In genomic region chr18:74395630-74396251, GRCh38 we compare ENCODE assay signal across 29 cellular contexts.
DNase-seq lines count a peak whose midpoint lies in the region; ATAC-seq and TF ChIP-seq lines count a peak whose summit lies in the region.
"Had no signal": no experiment of that assay in that cellular context is flagged by ENCODE, and none has a peak within 500 bp of the region (broad histone marks: within the 10 kb centered on the region; RNA-seq: fewer than 3 reads in every experiment).

No MANE protein-coding gene starts in this region.

- no peak overlapping the region for H4K12ac ChIP-seq in trophoblast cell (ENCODE audit: low read depth, low read length)

- H3K79me2 ChIP-seq in trophoblast cell (ENCODE audit: control insufficient read depth, insufficient read depth, low read length, poor library complexity), result no peaks in the 10 kb centered on the region

- DNase-seq in left cardiac atrium, result no peak
- no peak for DNase-seq in left ventricle myocardium superior
- peak; percentile 24 for DNase-seq in choroid plexus epithelial cell (ENCODE audit: low read depth)
- peak; percentile 18 for DNase-seq in myocyte (ENCODE audit: low read depth)
- DNase-seq in tibial artery, result no peak
- DNase-seq in SW 1271 (lab: John Stamatoyannopoulos, UW), result no peak
- DNase-seq in trophoblast cell, result no peak
- no peak for DNase-seq in NCI-H146 treated with DMSO at 0.1 percent for 48 hours (lab: John Stamatoyannopoulos, UW; ENCODE audit: unreplicated experiment)
- DNase-seq: activated CD4-positive, alpha-beta T cell treated with anti-CD3 and anti-CD28 coated beads for 1 hour; activated CD8-positive, alpha-beta memory T cell treated with anti-CD3 and anti-CD28 coated beads for 24 hours; activated effector memory CD4-positive, alpha-beta T cell treated with Interleukin-2 at 50 U/mL for 16 hours; AML-193; aorta; central memory CD4-positive, alpha-beta T cell; dorsolateral prefrontal cortex; hypothalamus; mammary epithelial cell; NCI-H1417 treated with DMSO at 0.1 percent for 48 hours; NCI-H446 treated with DMSO at 0.1 percent for 48 hours; NCI-H82; RPMI8226; SK-N-SH; stimulated activated CD4-positive, alpha-beta T cell treated with anti-CD3 and anti-CD28 coated beads, Interleukin-15, amount 100 ng/mL, for 24 hours; stimulated activated naive CD8-positive, alpha-beta T cell treated with anti-CD3 and anti-CD28 coated beads, Interleukin-15, Interleukin-2, amounts not matched to agents 100 U/mL and 50 U/mL, for 24 hours; T-helper 17 cell had no signal

- H2BK5ac ChIP-seq in trophoblast cell (ENCODE audit: low read depth, low read length, poor library complexity), result no peak overlapping the region

- no peak overlapping the region for H3K18ac ChIP-seq in trophoblast cell (ENCODE audit: low read length)

- H3K14ac ChIP-seq in trophoblast cell (ENCODE audit: low read length), result no peak overlapping the region

- H3K4me2 ChIP-seq in trophoblast cell (ENCODE audit: low read length), result no peak overlapping the region
- H3K4me2 ChIP-seq: KMS-11, SK-N-SH had no signal

- no peak overlapping the region for H4K8ac ChIP-seq in trophoblast cell (ENCODE audit: low read depth, low read length)

- no peaks in the 10 kb centered on the region for H3K9me3 ChIP-seq in tibial artery
- peaks cover 2% of the 10 kb centered on the region for H3K9me3 ChIP-seq in trophoblast cell (ENCODE audit: insufficient read depth, low read depth, low read length)
- H3K9me3 ChIP-seq: gastroesophageal sphincter, SK-N-SH, tibial nerve had no signal

- TF ChIP-seq CTCF in choroid plexus epithelial cell (conservative IDR thresholded peaks at IDR 0.05; ENCODE audit: low read depth, low read length) (no peak), tibial artery (IDR thresholded peaks at IDR 0.05) (no peak)

- ATAC-seq in left cardiac atrium (peak; percentile 9 to 12), left ventricle myocardium superior (no peak)
- ATAC-seq: HCT116; stimulated activated naive CD8-positive, alpha-beta T cell treated with anti-CD3 and anti-CD28 coated beads, Interleukin-15, Interleukin-2, amounts not matched to agents 100 U/mL and 50 U/mL, for 24 hours; T-helper 17 cell had no signal

- no peak overlapping the region for H3K4ac ChIP-seq in trophoblast cell (ENCODE audit: low read depth, low read length)

- H2BK120ac ChIP-seq in trophoblast cell (ENCODE audit: insufficient read depth, low read length, poor library complexity), result no peak overlapping the region

- no peaks in the 10 kb centered on the region for H3K36me3 ChIP-seq in tibial artery
- no peaks in the 10 kb centered on the region for H3K36me3 ChIP-seq in trophoblast cell (ENCODE audit: control insufficient read depth in 1 of 2, insufficient read depth in 2 of 2, low read length in 2 of 2)
- H3K36me3 ChIP-seq: gastroesophageal sphincter, tibial nerve had no signal

- no peak overlapping the region for H3K23ac ChIP-seq in trophoblast cell (ENCODE audit: low read length)

- intact Hi-C loops in left cardiac atrium (cut with DNase I), result no loop called here
- intact Hi-C loops in left ventricle myocardium superior (cut with micrococcal nuclease), result no loop called here
- intact Hi-C loops in tibial artery (cut with DNase I; ENCODE audit: low total_unique reads), result no loop called here

- H3K4me3 ChIP-seq in choroid plexus epithelial cell (ENCODE audit: low read depth, low read length) (no peak overlapping the region), tibial artery (peak overlapping the region; percentile 7 to 16), trophoblast cell (ENCODE audit: low read depth, low read length) (no peak overlapping the region)
- H3K4me3 ChIP-seq: dorsolateral prefrontal cortex, gastroesophageal sphincter, tibial nerve had no signal

- H2AFZ ChIP-seq in trophoblast cell (ENCODE audit: insufficient read depth, low read length, poor library complexity), result no peak overlapping the region

- no peak overlapping the region for H3K9ac ChIP-seq in trophoblast cell (ENCODE audit: low read length)
- H3K9ac ChIP-seq: KMS-11, SK-N-SH had no signal

- no peaks in the 10 kb centered on the region for H3K79me1 ChIP-seq in trophoblast cell (ENCODE audit: low read length)

- H2AK5ac ChIP-seq in trophoblast cell (ENCODE audit: low read length), result no peak overlapping the region

- peak overlapping the region; percentile 51 to 74 for H3K27ac ChIP-seq in tibial artery
- no peak overlapping the region for H3K27ac ChIP-seq in trophoblast cell (ENCODE audit: low read depth, low read length)
- H3K27ac ChIP-seq: dorsolateral prefrontal cortex, KMS-11, tibial nerve had no signal

- H3K4me1 ChIP-seq in tibial artery (peaks cover 0 to 58% (median 22%) of the 10 kb centered on the region in 4 donors), trophoblast cell (ENCODE audit: control insufficient read depth in 1 of 2, insufficient read depth in 2 of 2, low read length in 2 of 2) (no peaks in the 10 kb centered on the region)

- WGBS in trophoblast cell (ENCODE audit: extremely low coverage, insufficient coverage, insufficient read length), result no CpG with 5 or more reads among the region's 10 CpGs

- H3K27me3 ChIP-seq in tibial artery (no peaks in the 10 kb centered on the region), trophoblast cell (ENCODE audit: insufficient read depth, low read length) (no peaks in the 10 kb centered on the region)
- H3K27me3 ChIP-seq: tibial nerve had no signal

- no peak overlapping the region for H2BK12ac ChIP-seq in trophoblast cell (ENCODE audit: low read length)

- H4K91ac ChIP-seq in trophoblast cell (ENCODE audit: low read depth, low read length), result no peak overlapping the region

Comparison
In these comparisons a context has a peak if more than half of its experiments do, and no peak if none do; other contexts are left out.
1. DNase-seq: peak in choroid plexus epithelial cell (single experiment) and myocyte (single experiment); none in left cardiac atrium (single experiment), left ventricle myocardium superior (single experiment), tibial artery (0 of 2), SW 1271 (0 of 2), trophoblast cell (0 of 2) and NCI-H146 treated with DMSO at 0.1 percent for 48 hours (single experiment).
2. H3K4me3 ChIP-seq: peak in tibial artery (2 of 2); none in choroid plexus epithelial cell (single experiment) and trophoblast cell (single experiment).